ENCODE assay signal across 1 cellular context in the genomic region with DNA sequence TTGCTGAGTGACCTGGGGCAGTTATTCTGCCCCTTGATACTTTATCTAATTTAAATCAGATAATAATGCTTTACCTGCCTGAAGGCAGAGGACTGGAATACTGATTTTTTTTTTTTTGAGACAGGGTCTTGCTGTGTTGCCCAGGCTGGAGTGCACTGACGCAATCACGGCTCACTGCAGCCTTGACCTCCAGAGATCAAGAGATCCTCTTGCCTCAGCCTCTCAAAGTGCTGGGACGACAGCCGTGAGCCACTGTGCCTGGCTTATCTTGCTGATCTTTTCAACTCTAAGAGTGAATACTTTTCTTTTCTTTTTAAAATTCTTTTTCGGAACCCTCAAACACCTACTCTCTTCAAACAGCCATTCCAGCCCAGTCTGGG.
TF ChIP-seq lines count a peak whose summit lies in the region.

No MANE protein-coding gene starts in this region.

TF ChIP-seq in GM23338, 12 proteins besides CTCF, POLR2A, EP300 and RAD21:
- TF ChIP-seq, protein P1, sequence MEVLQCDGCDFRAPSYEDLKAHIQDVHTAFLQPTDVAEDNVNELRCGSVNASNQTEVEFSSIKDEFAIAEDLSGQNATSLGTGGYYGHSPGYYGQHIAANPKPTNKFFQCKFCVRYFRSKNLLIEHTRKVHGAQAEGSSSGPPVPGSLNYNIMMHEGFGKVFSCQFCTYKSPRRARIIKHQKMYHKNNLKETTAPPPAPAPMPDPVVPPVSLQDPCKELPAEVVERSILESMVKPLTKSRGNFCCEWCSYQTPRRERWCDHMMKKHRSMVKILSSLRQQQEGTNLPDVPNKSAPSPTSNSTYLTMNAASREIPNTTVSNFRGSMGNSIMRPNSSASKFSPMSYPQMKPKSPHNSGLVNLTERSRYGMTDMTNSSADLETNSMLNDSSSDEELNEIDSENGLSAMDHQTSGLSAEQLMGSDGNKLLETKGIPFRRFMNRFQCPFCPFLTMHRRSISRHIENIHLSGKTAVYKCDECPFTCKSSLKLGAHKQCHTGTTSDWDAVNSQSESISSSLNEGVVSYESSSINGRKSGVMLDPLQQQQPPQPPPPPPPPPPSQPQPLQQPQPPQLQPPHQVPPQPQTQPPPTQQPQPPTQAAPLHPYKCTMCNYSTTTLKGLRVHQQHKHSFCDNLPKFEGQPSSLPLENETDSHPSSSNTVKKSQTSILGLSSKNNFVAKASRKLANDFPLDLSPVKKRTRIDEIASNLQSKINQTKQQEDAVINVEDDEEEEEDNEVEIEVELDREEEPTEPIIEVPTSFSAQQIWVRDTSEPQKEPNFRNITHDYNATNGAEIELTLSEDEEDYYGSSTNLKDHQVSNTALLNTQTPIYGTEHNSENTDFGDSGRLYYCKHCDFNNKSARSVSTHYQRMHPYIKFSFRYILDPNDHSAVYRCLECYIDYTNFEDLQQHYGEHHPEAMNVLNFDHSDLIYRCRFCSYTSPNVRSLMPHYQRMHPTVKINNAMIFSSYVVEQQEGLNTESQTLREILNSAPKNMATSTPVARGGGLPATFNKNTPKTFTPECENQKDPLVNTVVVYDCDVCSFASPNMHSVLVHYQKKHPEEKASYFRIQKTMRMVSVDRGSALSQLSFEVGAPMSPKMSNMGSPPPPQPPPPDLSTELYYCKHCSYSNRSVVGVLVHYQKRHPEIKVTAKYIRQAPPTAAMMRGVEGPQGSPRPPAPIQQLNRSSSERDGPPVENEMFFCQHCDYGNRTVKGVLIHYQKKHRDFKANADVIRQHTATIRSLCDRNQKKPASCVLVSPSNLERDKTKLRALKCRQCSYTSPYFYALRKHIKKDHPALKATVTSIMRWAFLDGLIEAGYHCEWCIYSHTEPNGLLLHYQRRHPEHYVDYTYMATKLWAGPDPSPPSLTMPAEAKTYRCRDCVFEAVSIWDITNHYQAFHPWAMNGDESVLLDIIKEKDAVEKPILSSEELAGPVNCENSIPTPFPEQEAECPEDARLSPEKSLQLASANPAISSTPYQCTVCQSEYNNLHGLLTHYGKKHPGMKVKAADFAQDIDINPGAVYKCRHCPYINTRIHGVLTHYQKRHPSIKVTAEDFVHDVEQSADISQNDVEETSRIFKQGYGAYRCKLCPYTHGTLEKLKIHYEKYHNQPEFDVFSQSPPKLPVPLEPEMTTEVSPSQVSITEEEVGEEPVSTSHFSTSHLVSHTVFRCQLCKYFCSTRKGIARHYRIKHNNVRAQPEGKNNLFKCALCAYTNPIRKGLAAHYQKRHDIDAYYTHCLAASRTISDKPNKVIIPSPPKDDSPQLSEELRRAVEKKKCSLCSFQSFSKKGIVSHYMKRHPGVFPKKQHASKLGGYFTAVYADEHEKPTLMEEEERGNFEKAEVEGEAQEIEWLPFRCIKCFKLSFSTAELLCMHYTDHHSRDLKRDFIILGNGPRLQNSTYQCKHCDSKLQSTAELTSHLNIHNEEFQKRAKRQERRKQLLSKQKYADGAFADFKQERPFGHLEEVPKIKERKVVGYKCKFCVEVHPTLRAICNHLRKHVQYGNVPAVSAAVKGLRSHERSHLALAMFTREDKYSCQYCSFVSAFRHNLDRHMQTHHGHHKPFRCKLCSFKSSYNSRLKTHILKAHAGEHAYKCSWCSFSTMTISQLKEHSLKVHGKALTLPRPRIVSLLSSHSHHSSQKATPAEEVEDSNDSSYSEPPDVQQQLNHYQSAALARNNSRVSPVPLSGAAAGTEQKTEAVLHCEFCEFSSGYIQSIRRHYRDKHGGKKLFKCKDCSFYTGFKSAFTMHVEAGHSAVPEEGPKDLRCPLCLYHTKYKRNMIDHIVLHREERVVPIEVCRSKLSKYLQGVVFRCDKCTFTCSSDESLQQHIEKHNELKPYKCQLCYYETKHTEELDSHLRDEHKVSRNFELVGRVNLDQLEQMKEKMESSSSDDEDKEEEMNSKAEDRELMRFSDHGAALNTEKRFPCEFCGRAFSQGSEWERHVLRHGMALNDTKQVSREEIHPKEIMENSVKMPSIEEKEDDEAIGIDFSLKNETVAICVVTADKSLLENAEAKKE (CRISPR knock-in tag; IDR thresholded peaks at IDR 0.05), result no peak
- TF ChIP-seq, protein P2, sequence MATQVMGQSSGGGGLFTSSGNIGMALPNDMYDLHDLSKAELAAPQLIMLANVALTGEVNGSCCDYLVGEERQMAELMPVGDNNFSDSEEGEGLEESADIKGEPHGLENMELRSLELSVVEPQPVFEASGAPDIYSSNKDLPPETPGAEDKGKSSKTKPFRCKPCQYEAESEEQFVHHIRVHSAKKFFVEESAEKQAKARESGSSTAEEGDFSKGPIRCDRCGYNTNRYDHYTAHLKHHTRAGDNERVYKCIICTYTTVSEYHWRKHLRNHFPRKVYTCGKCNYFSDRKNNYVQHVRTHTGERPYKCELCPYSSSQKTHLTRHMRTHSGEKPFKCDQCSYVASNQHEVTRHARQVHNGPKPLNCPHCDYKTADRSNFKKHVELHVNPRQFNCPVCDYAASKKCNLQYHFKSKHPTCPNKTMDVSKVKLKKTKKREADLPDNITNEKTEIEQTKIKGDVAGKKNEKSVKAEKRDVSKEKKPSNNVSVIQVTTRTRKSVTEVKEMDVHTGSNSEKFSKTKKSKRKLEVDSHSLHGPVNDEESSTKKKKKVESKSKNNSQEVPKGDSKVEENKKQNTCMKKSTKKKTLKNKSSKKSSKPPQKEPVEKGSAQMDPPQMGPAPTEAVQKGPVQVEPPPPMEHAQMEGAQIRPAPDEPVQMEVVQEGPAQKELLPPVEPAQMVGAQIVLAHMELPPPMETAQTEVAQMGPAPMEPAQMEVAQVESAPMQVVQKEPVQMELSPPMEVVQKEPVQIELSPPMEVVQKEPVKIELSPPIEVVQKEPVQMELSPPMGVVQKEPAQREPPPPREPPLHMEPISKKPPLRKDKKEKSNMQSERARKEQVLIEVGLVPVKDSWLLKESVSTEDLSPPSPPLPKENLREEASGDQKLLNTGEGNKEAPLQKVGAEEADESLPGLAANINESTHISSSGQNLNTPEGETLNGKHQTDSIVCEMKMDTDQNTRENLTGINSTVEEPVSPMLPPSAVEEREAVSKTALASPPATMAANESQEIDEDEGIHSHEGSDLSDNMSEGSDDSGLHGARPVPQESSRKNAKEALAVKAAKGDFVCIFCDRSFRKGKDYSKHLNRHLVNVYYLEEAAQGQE (IDR thresholded peaks at IDR 0.05; ENCODE audit: unreplicated experiment), result no peak
- no peak for TF ChIP-seq CREB1 (CRISPR knock-in tag; IDR thresholded peaks at IDR 0.05; ENCODE audit: low read depth)
- no peak for TF ChIP-seq JUNB (IDR thresholded peaks at IDR 0.05; ENCODE audit: unreplicated experiment)
- TF ChIP-seq EZH2 (IDR thresholded peaks at IDR 0.05; ENCODE audit: low read depth, unreplicated experiment), result no peak
- TF ChIP-seq, protein P3, sequence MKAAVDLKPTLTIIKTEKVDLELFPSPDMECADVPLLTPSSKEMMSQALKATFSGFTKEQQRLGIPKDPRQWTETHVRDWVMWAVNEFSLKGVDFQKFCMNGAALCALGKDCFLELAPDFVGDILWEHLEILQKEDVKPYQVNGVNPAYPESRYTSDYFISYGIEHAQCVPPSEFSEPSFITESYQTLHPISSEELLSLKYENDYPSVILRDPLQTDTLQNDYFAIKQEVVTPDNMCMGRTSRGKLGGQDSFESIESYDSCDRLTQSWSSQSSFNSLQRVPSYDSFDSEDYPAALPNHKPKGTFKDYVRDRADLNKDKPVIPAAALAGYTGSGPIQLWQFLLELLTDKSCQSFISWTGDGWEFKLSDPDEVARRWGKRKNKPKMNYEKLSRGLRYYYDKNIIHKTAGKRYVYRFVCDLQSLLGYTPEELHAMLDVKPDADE (IDR thresholded peaks at IDR 0.05), result no peak
- no peak for TF ChIP-seq POLR2AphosphoS5 (IDR thresholded peaks at IDR 0.05; ENCODE audit: low read depth)
- TF ChIP-seq ZNF331 (CRISPR knock-in tag; IDR thresholded peaks at IDR 0.05; ENCODE audit: low read depth), result no peak
- TF ChIP-seq STAT1 (IDR thresholded peaks at IDR 0.05; ENCODE audit: unreplicated experiment), result no peak
- TF ChIP-seq ZNF114 (CRISPR knock-in tag; IDR thresholded peaks at IDR 0.05), result no peak
- TF ChIP-seq NANOG (IDR thresholded peaks at IDR 0.05; ENCODE audit: borderline replicate concordance), result no peak
